ENCODE assay signal across 8 cellular contexts in genomic region chr1:221611930-221612777, GRCh38.
DNase-seq lines count a peak whose midpoint lies in the region; ATAC-seq and TF ChIP-seq lines count a peak whose summit lies in the region.

No MANE protein-coding gene starts in this region.

- 34 to 46% (median 41%) methylated on average over 6 of the region's 6 CpGs for WGBS in psoas muscle, 3 donors

- H3K9me2 ChIP-seq in PC-9 (ENCODE audit: insufficient read depth), result no peaks in the 10 kb centered on the region

- peaks cover 35% of the 10 kb centered on the region for H3K4me1 ChIP-seq in PC-9 (replicated peaks; ENCODE audit: insufficient read depth)
- H3K4me1 ChIP-seq in psoas muscle, result peaks cover 13% of the 10 kb centered on the region

- H4K20me1 ChIP-seq in PC-9 (ENCODE audit: insufficient read depth), result no peaks in the 10 kb centered on the region

- peaks cover 18% of the 10 kb centered on the region for H3F3A ChIP-seq in PC-9 (ENCODE audit: insufficient read depth, low read depth)

- intact Hi-C loops in PC-9 (cut with micrococcal nuclease; ENCODE audit: unreplicated experiment) (loop anchor here (5.0 kb wide), 2 partner anchors 55 to 275 kb away; no protein-coding TSS in a partner anchor), psoas muscle (cut with DNase I) (loop anchor here (5.0 kb wide), 2 partner anchors 40 to 130 kb away; partner anchors contain the start of gene DUSP10 (in 2 of the 2))

- peak; percentile 91 for DNase-seq in ELF-1 (ENCODE audit: low read depth, low spot score)
- DNase-seq in PC-9, result peak; percentile 69 to 87
- DNase-seq in fibroblast of the aortic adventitia (ENCODE audit: low read depth), result peak; percentile 90
- DNase-seq in psoas muscle, result peak; percentile 62 to 81
- DNase-seq in putamen (ENCODE audit: low spot score), result no peak
- no peak for DNase-seq in activated T-cell treated with anti-CD3 and anti-CD28 coated beads, Interleukin-2, amount 50 U/mL, for 1 hour

- CTCF ChIA-PET in PC-9 (lab: Charles Lee), result no interaction called here

- ATAC-seq in psoas muscle, result peak; percentile 94 to 100 (median 96)
- no peak for ATAC-seq in HG02642 (IDR thresholded peaks at IDR 0.05; ENCODE audit: poor library complexity, unreplicated experiment)
- no peak for ATAC-seq in GM19397 (IDR thresholded peaks at IDR 0.05; ENCODE audit: unreplicated experiment)

- BruUV-seq in PC-9 (replicated peaks; lab: Mats Ljungman, UMichigan), result no TSS peak

- peak overlapping the region; percentile 22; the same call in 1 of the 2 replicates for H3K27ac ChIP-seq in PC-9
- peak overlapping the region; percentile 59 for H3K27ac ChIP-seq in psoas muscle

- H2AFZ ChIP-seq in PC-9, result no peak overlapping the region

- H3K36me3 ChIP-seq in PC-9 (ENCODE audit: low read depth) (no peaks in the 10 kb centered on the region), psoas muscle (ENCODE audit: insufficient read depth in 1 of 2, low read depth in 1 of 2) (no peaks in the 10 kb centered on the region)

- no peaks in the 10 kb centered on the region for H3K9me3 ChIP-seq in PC-9 (ENCODE audit: insufficient read depth, low read depth)
- no peaks in the 10 kb centered on the region for H3K9me3 ChIP-seq in psoas muscle

- no peaks in the 10 kb centered on the region for H3K79me2 ChIP-seq in PC-9 (ENCODE audit: low read depth)

- POLR2A ChIA-PET in PC-9 (lab: Charles Lee; ENCODE audit: unreplicated experiment), result interaction anchor here (0.6 kb wide), 1 partner anchor 101 kb away, joined by 3 read pairs; no protein-coding TSS in a partner anchor

- peak overlapping the region; percentile 66 for H3K4me2 ChIP-seq in PC-9

- H3K4me3 ChIP-seq in PC-9 (peak overlapping the region; percentile 29; the same call in 1 of the 2 replicates), fibroblast of the aortic adventitia (ENCODE audit: low read depth, low read length) (no peak overlapping the region), psoas muscle (no peak overlapping the region)

- TF ChIP-seq CTCF in PC-9 (conservative IDR thresholded peaks at IDR 0.05) (no peak), fibroblast of the aortic adventitia (IDR thresholded peaks at IDR 0.05; ENCODE audit: insufficient read depth, low read length) (no peak), psoas muscle (IDR thresholded peaks at IDR 0.05) (no peak)

- H3K27me3 ChIP-seq in PC-9 (ENCODE audit: insufficient read depth, low read depth), result no peaks in the 10 kb centered on the region
- H3K27me3 ChIP-seq in psoas muscle (ENCODE audit: insufficient read depth in 3 of 3, low read length in 2 of 3), result no peaks in the 10 kb centered on the region

Comparison
In these comparisons a context has a peak if more than half of its experiments do, and no peak if none do; other contexts are left out.
1. DNase-seq: peak in ELF-1 (single experiment), PC-9 (2 of 2), fibroblast of the aortic adventitia (single experiment) and psoas muscle (2 of 2); none in putamen (single experiment) and activated T-cell treated with anti-CD3 and anti-CD28 coated beads, Interleukin-2, amount 50 U/mL, for 1 hour (single experiment).
2. ATAC-seq: peak in psoas muscle (4 of 4); none in HG02642 (single experiment) and GM19397 (single experiment).